Comparison of ENCODE assay signal across 8 cellular contexts in the genomic region with DNA sequence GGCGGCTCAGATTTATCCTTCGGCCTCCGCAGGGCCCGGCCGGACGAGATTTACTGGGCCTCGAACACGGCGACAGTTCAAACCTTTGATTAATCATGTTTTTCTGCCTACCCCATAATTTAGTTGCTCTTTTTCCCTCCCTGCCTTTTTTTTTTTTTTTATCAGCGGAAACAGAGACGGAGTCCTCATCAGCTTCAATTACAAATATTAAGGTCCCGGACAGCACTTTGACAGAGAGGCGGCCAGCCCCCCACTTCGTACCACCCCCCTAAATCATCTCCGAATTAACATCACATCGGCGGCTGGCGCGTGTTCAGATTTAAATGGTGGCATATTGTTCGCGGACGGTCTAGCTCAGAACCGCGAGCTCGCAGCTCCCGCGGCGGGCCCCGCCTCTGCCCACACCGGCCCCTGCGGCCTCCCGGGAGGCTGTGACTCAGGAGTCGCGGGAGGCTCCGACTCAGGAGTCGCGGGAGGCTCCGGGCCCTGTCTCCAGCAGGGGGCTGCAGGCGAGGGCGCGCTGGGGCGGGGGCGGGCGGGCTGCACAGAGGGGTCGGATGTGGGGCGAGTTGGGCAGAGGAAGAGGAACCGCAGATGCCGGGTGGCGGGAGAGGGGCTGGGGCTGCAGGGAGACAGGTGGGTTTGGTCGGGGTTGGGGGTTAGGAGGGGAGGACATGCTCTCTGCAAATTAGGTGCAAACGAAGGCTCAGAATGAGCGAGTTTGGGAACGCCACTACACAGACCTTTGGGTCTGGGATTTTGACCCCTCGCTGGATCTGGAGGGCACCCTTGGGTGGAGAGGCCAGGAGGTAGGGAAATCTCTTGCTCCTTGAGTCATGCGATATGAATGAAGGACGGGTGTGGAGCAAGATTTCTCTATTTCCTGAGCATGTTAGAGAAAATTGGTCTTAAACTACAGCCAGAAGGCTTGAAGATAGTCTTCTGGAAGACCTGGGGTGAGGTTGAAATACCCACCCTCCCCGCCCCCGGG. TPM values are rescaled to one million over a fixed set of nuclear protein-coding genes. Genes with fewer than 3 reads are reported as not detected.
DNase-seq lines count a peak whose midpoint lies in the region; FAIRE-seq and TF ChIP-seq lines count a peak whose summit lies in the region.

No MANE protein-coding gene starts in this region.

- peak overlapping the region; percentile 44 for H3K4me3 ChIP-seq in NT2/D1 (ENCODE audit: insufficient read length, low read depth)
- H3K4me3 ChIP-seq in iPS-11a (ENCODE audit: low read depth, low read length) = peak overlapping the region; percentile 33

- FAIRE-seq in GM12891 (lab: Jason Lieb, UNC) = no peak

- peak overlapping the region; percentile 59 for H3K9ac ChIP-seq in NT2/D1 (ENCODE audit: insufficient read length, low read depth)

- H3K27me3 ChIP-seq in NT2/D1 (ENCODE audit: insufficient read depth, insufficient read length) = peaks cover 73% of the 10 kb centered on the region

- TF ChIP-seq POLR2A in GM12891 (IDR thresholded peaks at IDR 0.05; ENCODE audit: low read depth, low read length) = no peak

- no peaks in the 10 kb centered on the region for H3K4me1 ChIP-seq in NT2/D1 (ENCODE audit: insufficient read depth, insufficient read length)

- DNase-seq in DMS153 (lab: John Stamatoyannopoulos, UW) (peak; percentile 17), NT2/D1 (ENCODE audit: low read depth, low spot score) (no peak), amniotic epithelial cell (ENCODE audit: low read depth) (peak; percentile 85), Kasumi-1 (lab: John Stamatoyannopoulos, UW) (no peak), NCI-H2107 (lab: John Stamatoyannopoulos, UW) (no peak), GM12891 (ENCODE audit: insufficient read length, low spot score) (no peak)
- DNase-seq in stimulated activated CD4-positive, alpha-beta T cell treated with anti-CD3 and anti-CD28 coated beads, Interleukin-2, amount 100 ng/mL, for 24 hours = peak; percentile 51 to 61

- no peaks in the 10 kb centered on the region for H3K9me3 ChIP-seq in NT2/D1 (ENCODE audit: insufficient read depth, low read length)

- H3K36me3 ChIP-seq in NT2/D1 (ENCODE audit: insufficient read depth, insufficient read length, low read length) = no peaks in the 10 kb centered on the region

TF ChIP-seq in GM12891, 5 proteins besides CTCF, POLR2A, EP300 and RAD21:
- TF ChIP-seq POU2F2 (IDR thresholded peaks at IDR 0.05; ENCODE audit: low read depth, low read length) (no peak), TAF1 (IDR thresholded peaks at IDR 0.05; ENCODE audit: low read depth, low read length) (no peak), PAX5 (IDR thresholded peaks at IDR 0.05; ENCODE audit: insufficient read depth, low read length, severe bottlenecking) (no peak)
TF ChIP-seq in GM12891: peak in this region for 0.

RNA-seq across cellular contexts. Expression of gene ATP5MC2, which starts 19.6 kb away (rescaled TPM):
- polyA plus RNA-seq in GM12891 (2012; ENCODE audit: low read depth, missing spikeins) = 655 TPM

RNA-seq across cellular contexts. Expression of gene CALCOCO1, which starts 31.8 kb away (rescaled TPM):
- 28.4 TPM for polyA plus RNA-seq in GM12891 (2012; ENCODE audit: low read depth, missing spikeins)

RNA-seq across cellular contexts. Expression of gene CISTR, which starts 56.3 kb away (rescaled TPM):
- not detected for polyA plus RNA-seq in GM12891 (2012; ENCODE audit: low read depth, missing spikeins)

Comparison
In these comparisons a context has a peak if more than half of its experiments do, and no peak if none do; other contexts are left out.
1. DNase-seq: peak in DMS153 (single experiment), amniotic epithelial cell (single experiment) and stimulated activated CD4-positive, alpha-beta T cell treated with anti-CD3 and anti-CD28 coated beads, Interleukin-2, amount 100 ng/mL, for 24 hours (2 of 2); none in NT2/D1 (single experiment), Kasumi-1 (0 of 2), NCI-H2107 (single experiment) and GM12891 (single experiment).